ENCODE assay signal across 19 cellular contexts in genomic region chr6:158044525-158044888, GRCh38.
DNase-seq lines count a peak whose midpoint lies in the region; ATAC-seq and TF ChIP-seq lines count a peak whose summit lies in the region.
"Had no signal": no experiment of that assay in that cellular context is flagged by ENCODE, and none has a peak within 500 bp of the region (broad histone marks: within the 10 kb centered on the region; RNA-seq: fewer than 3 reads in every experiment).

No MANE protein-coding gene starts in this region.

- peaks cover 5% of the 10 kb centered on the region for H3K9me3 Mint-ChIP-seq in glutamatergic neuron (ENCODE audit: unreplicated experiment)

- H3K36me3 ChIP-seq in GM23248 (ENCODE audit: low read depth) (peaks cover 3% of the 10 kb centered on the region; the same call in 1 of the 2 replicates), Panc1 (ENCODE audit: control insufficient read depth, insufficient read depth, low read length) (no peaks in the 10 kb centered on the region), skeletal muscle tissue (ENCODE audit: control insufficient read depth in 3 of 3, insufficient read depth in 3 of 3, low read length in 3 of 3) (peaks cover 0 to 2% (median 0%) of the 10 kb centered on the region in 3 donors)

- H3K4me2 ChIP-seq in GM23248 (ENCODE audit: unreplicated experiment) = no peak overlapping the region

- no TSS peak for BruUV-seq in Panc1 (replicated peaks; lab: Mats Ljungman, UMichigan)

- no peaks in the 10 kb centered on the region for H3K9me3 ChIP-seq in GM23248 (ENCODE audit: low read depth)
- no peaks in the 10 kb centered on the region for H3K9me3 ChIP-seq in Panc1 (ENCODE audit: control insufficient read depth, insufficient read depth, low read depth, low read length)
- no peaks in the 10 kb centered on the region for H3K9me3 ChIP-seq in skeletal muscle tissue (ENCODE audit: control insufficient read depth in 3 of 3, low read length in 3 of 3)

- H3K4me1 ChIP-seq in GM23248 (ENCODE audit: insufficient read depth) = peaks cover 63% of the 10 kb centered on the region
- peaks cover 92% of the 10 kb centered on the region for H3K4me1 ChIP-seq in Panc1 (ENCODE audit: control insufficient read depth, insufficient read depth, low read length)
- H3K4me1 ChIP-seq in skeletal muscle tissue (ENCODE audit: control insufficient read depth in 3 of 3, insufficient read depth in 3 of 3, low read length in 3 of 3) = peaks cover 47 to 78% (median 68%) of the 10 kb centered on the region in 3 donors

- peak overlapping the region; percentile 90; the same call in 1 of the 2 replicates for H3K27ac ChIP-seq in GM23248
- peak overlapping the region; percentile 91 for H3K27ac ChIP-seq in Panc1 (ENCODE audit: low read length)
- H3K27ac ChIP-seq in skeletal muscle tissue (ENCODE audit: low read depth, low read length) = peak overlapping the region; percentile 94

- no peak overlapping the region for H3K9ac ChIP-seq in GM23248
- H3K9ac ChIP-seq in skeletal muscle tissue (ENCODE audit: low read depth in 1 of 3, low read length in 3 of 3) = peak overlapping the region in 2 of 3 donors; percentile 69 to 94

- DNase-seq in GM23248 = no peak
- no peak for DNase-seq in Panc1 (ENCODE audit: low read depth, low spot score)
- peak; percentile 59 for DNase-seq in fibroblast of villous mesenchyme (ENCODE audit: low read depth)
- no peak for DNase-seq in activated effector memory CD4-positive, alpha-beta T cell treated with Interleukin-2 at 50 U/mL for 16 hours
- no peak for DNase-seq in glutamatergic neuron
- DNase-seq: activated CD4-positive, alpha-beta T cell treated with anti-CD3 and anti-CD28 coated beads, Interleukin-2, amount 10 ng/mL, durations not matched to agents 24 days and 14 days; amniotic stem cell; cerebellar nuclear complex; effector memory CD4-positive, alpha-beta T cell; hippocampal formation; islet precursor cell; NCI-H1417 treated with DMSO at 0.1 percent for 48 hours; NCI-H2171; NCI-H69; SHP77 treated with DMSO at 0.1 percent for 48 hours; stimulated activated CD4-positive, alpha-beta T cell treated with anti-CD3 and anti-CD28 coated beads, Interleukin-12 subunit alpha, Interleukin-12 subunit beta, amount 100 ng/mL, for 4 hours had no signal

- ATAC-seq in Panc1 (no peak), HG03108 (IDR thresholded peaks at IDR 0.05; ENCODE audit: unreplicated experiment) (no peak)

- H3K9me2 ChIP-seq in GM23248 (ENCODE audit: insufficient read depth) = no peaks in the 10 kb centered on the region

- POLR2A ChIA-PET in Panc1 (lab: Charles Lee) = no interaction called here

- CTCF ChIA-PET in Panc1 (lab: Charles Lee) = no interaction called here

- H4K20me1 ChIP-seq in GM23248 (ENCODE audit: insufficient read depth) = no peaks in the 10 kb centered on the region

- peaks cover 47% of the 10 kb centered on the region for H3F3A ChIP-seq in GM23248 (ENCODE audit: insufficient read depth)

- H3K4me3 Mint-ChIP-seq in glutamatergic neuron (ENCODE audit: unreplicated experiment) = no peak overlapping the region
- H3K4me3 Mint-ChIP-seq: activated CD4-positive, alpha-beta T cell treated with anti-CD3 and anti-CD28 coated beads, Interleukin-2, amount 10 ng/mL, durations not matched to agents 24 days and 14 days had no signal

- no peak overlapping the region for H2AFZ ChIP-seq in GM23248

- no peaks in the 10 kb centered on the region for H3K27me3 ChIP-seq in GM23248 (replicated peaks; ENCODE audit: insufficient read depth)
- no peaks in the 10 kb centered on the region for H3K27me3 ChIP-seq in Panc1 (ENCODE audit: control insufficient read depth, insufficient read depth, low read length)
- no peaks in the 10 kb centered on the region for H3K27me3 ChIP-seq in skeletal muscle tissue (ENCODE audit: control insufficient read depth in 3 of 3, insufficient read depth in 3 of 3, low read length in 3 of 3)

- in situ Hi-C loops in GM23248 (cut with MboI) = no loop called here
- in situ Hi-C loops in Panc1 (cut with HindIII; ENCODE audit: low pct_unique_long_range_greater_than_20kb, low sequenced_read_pairs) = no loop called here

- TF ChIP-seq CTCF in Panc1 (IDR thresholded peaks at IDR 0.05) = no peak
- no peak for TF ChIP-seq CTCF in fibroblast of villous mesenchyme (IDR thresholded peaks at IDR 0.05; ENCODE audit: insufficient read depth, low read depth, low read length)
- TF ChIP-seq CTCF in glutamatergic neuron (IDR thresholded peaks at IDR 0.05; ENCODE audit: partially characterized antibody, unreplicated experiment) = no peak

- no peak overlapping the region for H3K4me3 ChIP-seq in GM23248
- H3K4me3 ChIP-seq in Panc1 (ENCODE audit: low read depth in 2 of 2, low read length in 2 of 2) = no peak overlapping the region
- H3K4me3 ChIP-seq in fibroblast of villous mesenchyme (ENCODE audit: low read depth, low read length) = no peak overlapping the region
- H3K4me3 ChIP-seq in skeletal muscle tissue (ENCODE audit: low read length in 3 of 3) = peak overlapping the region in 2 of 3 donors; percentile 64 to 82

- no peak overlapping the region for H3K27ac Mint-ChIP-seq in glutamatergic neuron (ENCODE audit: unreplicated experiment)
- H3K27ac Mint-ChIP-seq: progenitor cell of endocrine pancreas had no signal

- H3K79me2 ChIP-seq in GM23248 (ENCODE audit: insufficient read depth) = peaks cover 33% of the 10 kb centered on the region

- H3K27me3 Mint-ChIP-seq in glutamatergic neuron (ENCODE audit: unreplicated experiment) = peaks cover 10% of the 10 kb centered on the region
- H3K27me3 Mint-ChIP-seq: activated CD4-positive, alpha-beta T cell treated with anti-CD3 and anti-CD28 coated beads, Interleukin-2, amount 10 ng/mL, durations not matched to agents 24 days and 14 days; progenitor cell of endocrine pancreas had no signal

- H3K4me1 Mint-ChIP-seq in glutamatergic neuron (ENCODE audit: low read depth, unreplicated experiment) = peaks cover 8% of the 10 kb centered on the region

- intact Hi-C loops in Panc1 (cut with micrococcal nuclease; ENCODE audit: unreplicated experiment) = loop anchor here (5.0 kb wide), 1 partner anchor 62 kb away; the partner anchor contains the start of gene SYNJ2

- 83 to 90% methylated on average over 6 of the region's 6 CpGs for WGBS in GM23248 (ENCODE audit: low coverage in 1 of 2, low lambda C conversion rate in 2 of 2, missing lambda C conversion rate in 2 of 2), 2 experiments

- H3K36me3 Mint-ChIP-seq in glutamatergic neuron (ENCODE audit: unreplicated experiment) = no peaks in the 10 kb centered on the region

Comparison
In these comparisons a context has a peak if more than half of its experiments do, and no peak if none do; other contexts are left out.
1. H3K4me3 ChIP-seq: peak in skeletal muscle tissue (2 of 3); none in GM23248 (single experiment), Panc1 (0 of 2) and fibroblast of villous mesenchyme (single experiment).
2. Peak in every context shown above with its lines, with median percentiles within 50 percentile points of each other: H3K27ac ChIP-seq.